8 cellular contexts compared by ENCODE assay signal in genomic region chr7:101121996-101122932, GRCh38. TPM values are rescaled to one million over a fixed set of nuclear protein-coding genes. Genes with fewer than 3 reads are reported as not detected.
DNase-seq lines count a peak whose midpoint lies in the region; ATAC-seq and FAIRE-seq lines count a peak whose summit lies in the region.

No MANE protein-coding gene starts in this region.

- DNase-seq in H4 (ENCODE audit: low spot score) (peak; percentile 91), left cardiac atrium (peak; percentile 89), retina (peak; percentile 19), DMS79 (lab: John Stamatoyannopoulos, UW) (no peak), COR-L47 (lab: John Stamatoyannopoulos, UW) (no peak), HTR-8/SVneo (ENCODE audit: insufficient read length, low spot score) (no peak)

- peak overlapping the region; percentile 60 for H3K4me3 Mint-ChIP-seq in activated T-helper 17 cell treated with anti-CD3 and anti-CD28 coated beads, Interleukin-2, amount 50 U/mL, for 72 hours

- ATAC-seq in activated T-helper 17 cell treated with anti-CD3 and anti-CD28 coated beads, Interleukin-2, amount 50 U/mL, for 72 hours (replicated peaks), result no peak
- peak; percentile 81 to 88 for ATAC-seq in left cardiac atrium

- FAIRE-seq in A204.1 (lab: Jason Lieb, UNC), result peak; percentile 94
- FAIRE-seq in HTR-8/SVneo (lab: Jason Lieb, UNC), result no peak

- no peaks in the 10 kb centered on the region for H3K9me3 Mint-ChIP-seq in activated T-helper 17 cell treated with anti-CD3 and anti-CD28 coated beads, Interleukin-2, amount 50 U/mL, for 72 hours

- peak overlapping the region; percentile 80 for H3K27ac Mint-ChIP-seq in activated T-helper 17 cell treated with anti-CD3 and anti-CD28 coated beads, Interleukin-2, amount 50 U/mL, for 72 hours

- peaks cover 22% of the 10 kb centered on the region for H3K4me1 Mint-ChIP-seq in activated T-helper 17 cell treated with anti-CD3 and anti-CD28 coated beads, Interleukin-2, amount 50 U/mL, for 72 hours

- peaks cover 50% of the 10 kb centered on the region for H3K27me3 Mint-ChIP-seq in activated T-helper 17 cell treated with anti-CD3 and anti-CD28 coated beads, Interleukin-2, amount 50 U/mL, for 72 hours

- no peaks in the 10 kb centered on the region for H3K36me3 Mint-ChIP-seq in activated T-helper 17 cell treated with anti-CD3 and anti-CD28 coated beads, Interleukin-2, amount 50 U/mL, for 72 hours (ENCODE audit: low read depth)

- intact Hi-C loops in left cardiac atrium (cut with DNase I), result no loop called here

RNA-seq across cellular contexts. Expression of gene SERPINE1, which starts 4.6 kb away (rescaled TPM):
- total RNA-seq in H4 (2014; rRNA removed; shearing (Covaris generic)), result 11.1 and 12.7 TPM in 2 replicates
- 1 to 10 TPM in 1 of 2 donors, under 1 TPM in 1; 0.30 to 4.5 TPM for total RNA-seq in activated T-helper 17 cell treated with anti-CD3 and anti-CD28 coated beads, Interleukin-2, amount 50 U/mL, for 72 hours
- 10 to 100 TPM in 1 of 2 donors, 1 to 10 TPM in 1; 2.4 to 41.6 TPM for total RNA-seq in left cardiac atrium

RNA-seq across cellular contexts. Expression of gene AP1S1, which starts 32.0 kb away (rescaled TPM):
- 148 and 186 TPM in 2 replicates for total RNA-seq in H4 (2014; rRNA removed; shearing (Covaris generic))
- total RNA-seq in activated T-helper 17 cell treated with anti-CD3 and anti-CD28 coated beads, Interleukin-2, amount 50 U/mL, for 72 hours, result 10 to 100 TPM; 27.4 to 59.8 TPM
- 10 to 100 TPM; 14.9 to 18.9 TPM for total RNA-seq in left cardiac atrium

RNA-seq across cellular contexts. Expression of gene TRIM56, which starts 37.0 kb away (rescaled TPM):
- 3.4 and 4.6 TPM in 2 replicates for total RNA-seq in H4 (2014; rRNA removed; shearing (Covaris generic))
- 10 to 100 TPM; 45.4 to 55.5 TPM for total RNA-seq in activated T-helper 17 cell treated with anti-CD3 and anti-CD28 coated beads, Interleukin-2, amount 50 U/mL, for 72 hours
- 10 to 100 TPM; 20.7 to 22.4 TPM for total RNA-seq in left cardiac atrium

RNA-seq across cellular contexts. Expression of gene VGF, which starts 43.1 kb away (rescaled TPM):
- total RNA-seq in H4 (2014; rRNA removed; shearing (Covaris generic)), result 3.6 and 7.1 TPM in 2 replicates
- total RNA-seq in activated T-helper 17 cell treated with anti-CD3 and anti-CD28 coated beads, Interleukin-2, amount 50 U/mL, for 72 hours, result under 1 TPM; 0.13 to 0.48 TPM
- total RNA-seq in left cardiac atrium, result not detected

RNA-seq across cellular contexts. Expression of gene NAT16, which starts 57.8 kb away (rescaled TPM):
- not detected in 2 replicates for total RNA-seq in H4 (2014; rRNA removed; shearing (Covaris generic))
- total RNA-seq in activated T-helper 17 cell treated with anti-CD3 and anti-CD28 coated beads, Interleukin-2, amount 50 U/mL, for 72 hours, result not detected
- total RNA-seq in left cardiac atrium, result not detected

Comparison
In these comparisons a context has a peak if more than half of its experiments do, and no peak if none do; other contexts are left out.
1. DNase-seq: peak in H4 (single experiment), left cardiac atrium (single experiment) and retina (single experiment); none in DMS79 (single experiment), COR-L47 (single experiment) and HTR-8/SVneo (single experiment).